3 cellular contexts compared by ENCODE assay signal in genomic region chr15:70042553-70043214, GRCh38.
TF ChIP-seq lines count a peak whose summit lies in the region.

No MANE protein-coding gene starts in this region.

TF ChIP-seq in HepG2, 621 proteins besides CTCF, POLR2A, EP300 and RAD21:
- TF ChIP-seq ELF4 (CRISPR knock-in tag; IDR thresholded peaks at IDR 0.05; ENCODE audit: borderline replicate concordance) (no peak), ATF7 (IDR thresholded peaks at IDR 0.05) (peak; percentile 53), ATF7 (CRISPR knock-in tag; IDR thresholded peaks at IDR 0.05) (no peak), ZFP91 (CRISPR knock-in tag; IDR thresholded peaks at IDR 0.05; ENCODE audit: borderline replicate concordance) (no peak), ZSCAN9 (CRISPR knock-in tag; IDR thresholded peaks at IDR 0.05; ENCODE audit: borderline replicate concordance) (no peak)

TF ChIP-seq in HEK293T, 16 proteins besides CTCF, POLR2A, EP300 and RAD21:
- no peak for TF ChIP-seq BHLHE40 (IDR thresholded peaks at IDR 0.05; ENCODE audit: borderline replicate concordance)
- no peak for TF ChIP-seq SP1 (IDR thresholded peaks at IDR 0.05)
- TF ChIP-seq L3MBTL2 (conservative IDR thresholded peaks at IDR 0.05): no peak
- peak; percentile 83 for TF ChIP-seq TARDBP (IDR thresholded peaks at IDR 0.05)

TF ChIP-seq in K562, 482 proteins besides CTCF, POLR2A, EP300 and RAD21:
- TF ChIP-seq OTX1 (CRISPR knock-in tag; IDR thresholded peaks at IDR 0.05) (0 out of 2 replicates have a peak, but pooled peaks have one; percentile 35), MYNN (IDR thresholded peaks at IDR 0.05) (no peak), MYNN (CRISPR knock-in tag; IDR thresholded peaks at IDR 0.05) (no peak), CBFA2T2 (conservative IDR thresholded peaks at IDR 0.05) (no peak), ELF4 (CRISPR knock-in tag; IDR thresholded peaks at IDR 0.05) (0 out of 2 replicates have a peak, but pooled peaks have one; percentile 17)
